8 cellular contexts compared by ENCODE assay signal in genomic region chr15:40048155-40048792, GRCh38. TPM values are rescaled to one million over a fixed set of nuclear protein-coding genes. Genes with fewer than 3 reads are reported as not detected.
DNase-seq lines count a peak whose midpoint lies in the region; ATAC-seq and TF ChIP-seq lines count a peak whose summit lies in the region.

No MANE protein-coding gene starts in this region.

- peak; percentile 43 for DNase-seq in activated CD4-positive, alpha-beta T cell treated with anti-CD3 and anti-CD28 coated beads for 36 hours
- no peak for DNase-seq in activated CD4-positive, alpha-beta T cell treated with anti-CD3 and anti-CD28 coated beads, Interleukin-2, amount 50 U/mL, for 4 hours
- DNase-seq in SJCRH30 (peak; percentile 52 to 66), esophagus squamous epithelium (lab: John Stamatoyannopoulos, UW) (no peak), GM19240 (ENCODE audit: insufficient read length, low spot score) (no peak), testis (no peak)

- H3K27me3 Mint-ChIP-seq in activated CD4-positive, alpha-beta T cell treated with anti-CD3 and anti-CD28 coated beads for 36 hours: no peaks in the 10 kb centered on the region
- no peaks in the 10 kb centered on the region for H3K27me3 Mint-ChIP-seq in stimulated activated memory B cell treated with anti-CD40 and anti-IgM and Interleukin-4, amounts not matched to agents 10 μg/mL and 1 μg/mL and 100 μg/mL, for 72 hours

- H3K27me3 ChIP-seq in SJCRH30 (no peaks in the 10 kb centered on the region), esophagus squamous epithelium (peaks cover 0 to 21% (median 0%) of the 10 kb centered on the region in 4 donors), testis (no peaks in the 10 kb centered on the region)

- no peak for TF ChIP-seq CTCF in esophagus squamous epithelium (IDR thresholded peaks at IDR 0.05)
- no peak for TF ChIP-seq CTCF in testis (IDR thresholded peaks at IDR 0.05)

- no peaks in the 10 kb centered on the region for H3K9me3 Mint-ChIP-seq in activated CD4-positive, alpha-beta T cell treated with anti-CD3 and anti-CD28 coated beads for 36 hours (ENCODE audit: low read depth)
- H3K9me3 Mint-ChIP-seq in stimulated activated memory B cell treated with anti-CD40 and anti-IgM and Interleukin-4, amounts not matched to agents 10 μg/mL and 1 μg/mL and 100 μg/mL, for 72 hours: no peaks in the 10 kb centered on the region

- TF ChIP-seq POLR2A in esophagus squamous epithelium (IDR thresholded peaks at IDR 0.05): peak in 1 of 4 donors; percentile 33
- TF ChIP-seq POLR2A in testis (IDR thresholded peaks at IDR 0.05): no peak

- H3K4me1 Mint-ChIP-seq in activated CD4-positive, alpha-beta T cell treated with anti-CD3 and anti-CD28 coated beads for 36 hours: peaks cover 84% of the 10 kb centered on the region
- peaks cover 81% of the 10 kb centered on the region for H3K4me1 Mint-ChIP-seq in stimulated activated memory B cell treated with anti-CD40 and anti-IgM and Interleukin-4, amounts not matched to agents 10 μg/mL and 1 μg/mL and 100 μg/mL, for 72 hours

- H3K9me3 ChIP-seq in SJCRH30 (replicated peaks): no peaks in the 10 kb centered on the region
- H3K9me3 ChIP-seq in esophagus squamous epithelium: no peaks in the 10 kb centered on the region
- H3K9me3 ChIP-seq in testis: no peaks in the 10 kb centered on the region

- intact Hi-C loops in activated CD4-positive, alpha-beta T cell treated with anti-CD3 and anti-CD28 coated beads for 36 hours (cut with DNase I, micrococcal nuclease): loop anchor here in 1 of 2 experiments (5.0 kb wide), 2 partner anchors 169 to 274 kb away; partner anchors contain the start of gene INAFM2
- intact Hi-C loops in esophagus squamous epithelium (cut with DNase I): loop anchor here (5.0 to 10.0 kb wide), 2 partner anchors 54 to 227 kb away; no protein-coding TSS in a partner anchor
- intact Hi-C loops in testis (cut with DNase I; ENCODE audit: low total_unique reads): loop anchor here (10.0 kb wide), 1 partner anchor 57 kb away; the partner anchor contains the start of gene BMF

- H3K4me1 ChIP-seq in SJCRH30 (peaks cover 45% of the 10 kb centered on the region), esophagus squamous epithelium (peaks cover 29 to 53% (median 41%) of the 10 kb centered on the region in 3 donors), testis (peaks cover 12% of the 10 kb centered on the region)

- H3K4me3 Mint-ChIP-seq in activated CD4-positive, alpha-beta T cell treated with anti-CD3 and anti-CD28 coated beads for 36 hours: peak overlapping the region; percentile 35
- peak overlapping the region; percentile 50 for H3K4me3 Mint-ChIP-seq in stimulated activated memory B cell treated with anti-CD40 and anti-IgM and Interleukin-4, amounts not matched to agents 10 μg/mL and 1 μg/mL and 100 μg/mL, for 72 hours

- no peaks in the 10 kb centered on the region for H3K36me3 ChIP-seq in SJCRH30
- H3K36me3 ChIP-seq in esophagus squamous epithelium: no peaks in the 10 kb centered on the region
- no peaks in the 10 kb centered on the region for H3K36me3 ChIP-seq in testis (ENCODE audit: low read depth, missing control alignments)

- CTCF ChIA-PET in activated CD4-positive, alpha-beta T cell treated with anti-CD3 and anti-CD28 coated beads for 36 hours (lab: Charles Lee): interaction anchor here (0.7 to 5.7 kb wide), 17 partner anchors 7 to 231 kb away, joined by 3 to 110 read pairs (median 5); partner anchors contain the start of genes BMF and BUB1B

- H3K4me3 ChIP-seq in SJCRH30: no peak overlapping the region
- H3K4me3 ChIP-seq in esophagus squamous epithelium: no peak overlapping the region
- H3K4me3 ChIP-seq in testis: no peak overlapping the region

- POLR2A ChIA-PET in activated CD4-positive, alpha-beta T cell treated with anti-CD3 and anti-CD28 coated beads for 36 hours (lab: Charles Lee): interaction anchor here (0.5 to 3.8 kb wide), 9 partner anchors 13 to 714 kb away, joined by 3 to 20 read pairs (median 4); partner anchors contain the start of gene INAFM2

- H3K27ac ChIP-seq in SJCRH30 (no peak overlapping the region), esophagus squamous epithelium (peak overlapping the region; percentile 37 to 84 (median 60)), testis (no peak overlapping the region)

- 50 to 75% methylated on average over 9 of the region's 10 CpGs for WGBS in esophagus squamous epithelium, 2 donors
- 74 to 79% methylated on average over 6 to 10 of the region's 10 CpGs for WGBS in testis, 2 donors

- ATAC-seq in activated CD4-positive, alpha-beta T cell treated with anti-CD3 and anti-CD28 coated beads for 36 hours: no peak
- peak; percentile 32 for ATAC-seq in stimulated activated memory B cell treated with anti-CD40 and anti-IgM and Interleukin-4, amounts not matched to agents 10 μg/mL and 1 μg/mL and 100 μg/mL, for 72 hours
- ATAC-seq in HG02642 (IDR thresholded peaks at IDR 0.05; ENCODE audit: poor library complexity, unreplicated experiment): no peak

- H3K36me3 Mint-ChIP-seq in activated CD4-positive, alpha-beta T cell treated with anti-CD3 and anti-CD28 coated beads for 36 hours (ENCODE audit: low read depth): peaks cover 4% of the 10 kb centered on the region
- H3K36me3 Mint-ChIP-seq in stimulated activated memory B cell treated with anti-CD40 and anti-IgM and Interleukin-4, amounts not matched to agents 10 μg/mL and 1 μg/mL and 100 μg/mL, for 72 hours: peaks cover 13% of the 10 kb centered on the region

- peak overlapping the region; percentile 96 for H3K27ac Mint-ChIP-seq in activated CD4-positive, alpha-beta T cell treated with anti-CD3 and anti-CD28 coated beads for 36 hours
- H3K27ac Mint-ChIP-seq in stimulated activated memory B cell treated with anti-CD40 and anti-IgM and Interleukin-4, amounts not matched to agents 10 μg/mL and 1 μg/mL and 100 μg/mL, for 72 hours: peak overlapping the region; percentile 97

RNA-seq across cellular contexts. Expression of gene SRP14, which starts 9.3 kb away (rescaled TPM):
- 100 to 1,000 TPM; 124 to 157 TPM for total RNA-seq in activated CD4-positive, alpha-beta T cell treated with anti-CD3 and anti-CD28 coated beads for 36 hours
- 406 and 411 TPM in 2 replicates for total RNA-seq in SJCRH30 (2014; rRNA removed; shearing (Covaris generic))
- total RNA-seq in esophagus squamous epithelium (100 to 1,000 TPM; 177 to 369 (median 237) TPM), testis (100 to 1,000 TPM; 277 to 410 TPM)
- 359 TPM for polyA plus RNA-seq in testis (ENCODE audit: insufficient read depth, low read depth, low replicate concordance)

Comparison
In these comparisons a context has a peak if more than half of its experiments do, and no peak if none do; other contexts are left out.
1. DNase-seq: peak in activated CD4-positive, alpha-beta T cell treated with anti-CD3 and anti-CD28 coated beads for 36 hours (single experiment) and SJCRH30 (2 of 2); none in activated CD4-positive, alpha-beta T cell treated with anti-CD3 and anti-CD28 coated beads, Interleukin-2, amount 50 U/mL, for 4 hours (0 of 2), esophagus squamous epithelium (single experiment), GM19240 (single experiment) and testis (single experiment).
2. H3K27ac ChIP-seq: peak in esophagus squamous epithelium (4 of 4); none in SJCRH30 (single experiment) and testis (0 of 2).